20 cellular contexts compared by ENCODE assay signal in genomic region chr13:113664751-113665581, GRCh38. TPM values are rescaled to one million over a fixed set of nuclear protein-coding genes. Genes with fewer than 3 reads are reported as not detected.
DNase-seq lines count a peak whose midpoint lies in the region; ATAC-seq and TF ChIP-seq lines count a peak whose summit lies in the region.
"Had no signal": no experiment of that assay in that cellular context is flagged by ENCODE, and none has a peak within 500 bp of the region (broad histone marks: within the 10 kb centered on the region; RNA-seq: fewer than 3 reads in every experiment).

No MANE protein-coding gene starts in this region.

- intact Hi-C loops in right lobe of liver (cut with DNase I) = no loop called here

- H3K18ac ChIP-seq in mesendoderm (ENCODE audit: low read length) = no peak overlapping the region

- no peak overlapping the region for H4K5ac ChIP-seq in mesendoderm (ENCODE audit: low read length)

- H3K4ac ChIP-seq in mesendoderm (ENCODE audit: low read depth, low read length) = no peak overlapping the region

- POLR2A ChIA-PET in activated naive CD8-positive, alpha-beta T cell treated with anti-CD3 and anti-CD28 coated beads, Interleukin-2, amount 10 ng/mL, durations not matched to agents 7 days and 5 days (lab: Charles Lee) = no interaction called here

- ATAC-seq in activated naive CD8-positive, alpha-beta T cell treated with anti-CD3 and anti-CD28 coated beads, Interleukin-2, amount 10 ng/mL, durations not matched to agents 7 days and 5 days (ENCODE audit: low read depth) = no peak
- ATAC-seq in activated naive CD8-positive, alpha-beta T cell treated with anti-CD3 and anti-CD28 coated beads, Interleukin-2, amount 50 U/mL, for 24 hours = no peak
- no peak for ATAC-seq in T-helper 17 cell
- peak; percentile 20 to 36 (median 30) for ATAC-seq in right lobe of liver
- ATAC-seq in stimulated activated naive CD8-positive, alpha-beta T cell treated with anti-CD3 and anti-CD28 coated beads, Interleukin-15, amount 100 ng/mL, for 72 hours = no peak

- no peak overlapping the region for H3K4me3 ChIP-seq in right lobe of liver
- no peak overlapping the region for H3K4me3 ChIP-seq in mesendoderm (ENCODE audit: low read length)

- H3K9ac ChIP-seq in mesendoderm (ENCODE audit: low read length) = no peak overlapping the region
- H3K9ac ChIP-seq: KMS-11 had no signal

- H3K36me3 ChIP-seq in right lobe of liver (no peaks in the 10 kb centered on the region), mesendoderm (ENCODE audit: control insufficient read depth, insufficient read depth, low read length) (no peaks in the 10 kb centered on the region)

- no peak overlapping the region for H2BK15ac ChIP-seq in mesendoderm (replicated peaks; ENCODE audit: low read depth)

- peaks cover 9% of the 10 kb centered on the region for H3K9me3 Mint-ChIP-seq in activated naive CD8-positive, alpha-beta T cell treated with anti-CD3 and anti-CD28 coated beads, Interleukin-2, amount 10 ng/mL, durations not matched to agents 7 days and 5 days
- H3K9me3 Mint-ChIP-seq in activated naive CD8-positive, alpha-beta T cell treated with anti-CD3 and anti-CD28 coated beads, Interleukin-2, amount 50 U/mL, for 24 hours = peaks cover 9% of the 10 kb centered on the region
- H3K9me3 Mint-ChIP-seq in type B pancreatic cell = no peaks in the 10 kb centered on the region
- H3K9me3 Mint-ChIP-seq in stimulated activated naive CD8-positive, alpha-beta T cell treated with anti-CD3 and anti-CD28 coated beads, Interleukin-15, amount 100 ng/mL, for 72 hours = peaks cover 15 to 23% of the 10 kb centered on the region in 2 donors

- no peaks in the 10 kb centered on the region for H3K36me3 Mint-ChIP-seq in activated naive CD8-positive, alpha-beta T cell treated with anti-CD3 and anti-CD28 coated beads, Interleukin-2, amount 10 ng/mL, durations not matched to agents 7 days and 5 days
- no peaks in the 10 kb centered on the region for H3K36me3 Mint-ChIP-seq in activated naive CD8-positive, alpha-beta T cell treated with anti-CD3 and anti-CD28 coated beads, Interleukin-2, amount 50 U/mL, for 24 hours (ENCODE audit: low read depth)
- H3K36me3 Mint-ChIP-seq in T-helper 17 cell (ENCODE audit: low read depth) = no peaks in the 10 kb centered on the region
- no peaks in the 10 kb centered on the region for H3K36me3 Mint-ChIP-seq in type B pancreatic cell

- no peak overlapping the region for H3K27ac ChIP-seq in right lobe of liver
- no peak overlapping the region for H3K27ac ChIP-seq in mesendoderm (ENCODE audit: low read depth, low read length)
- H3K27ac ChIP-seq: KMS-11 had no signal

- H3K79me1 ChIP-seq in mesendoderm (ENCODE audit: low read length) = no peaks in the 10 kb centered on the region

- H3K27ac Mint-ChIP-seq in activated naive CD8-positive, alpha-beta T cell treated with anti-CD3 and anti-CD28 coated beads, Interleukin-2, amount 10 ng/mL, durations not matched to agents 7 days and 5 days = no peak overlapping the region
- H3K27ac Mint-ChIP-seq in activated naive CD8-positive, alpha-beta T cell treated with anti-CD3 and anti-CD28 coated beads, Interleukin-2, amount 50 U/mL, for 24 hours = no peak overlapping the region
- H3K27ac Mint-ChIP-seq in T-helper 17 cell (peak overlapping the region; percentile 45), type B pancreatic cell (no peak overlapping the region)
- no peak overlapping the region for H3K27ac Mint-ChIP-seq in stimulated activated naive CD8-positive, alpha-beta T cell treated with anti-CD3 and anti-CD28 coated beads, Interleukin-15, amount 100 ng/mL, for 72 hours

- DNase-seq in activated naive CD8-positive, alpha-beta T cell treated with anti-CD3 and anti-CD28 coated beads, Interleukin-2, amount 10 ng/mL, durations not matched to agents 7 days and 5 days = peak; percentile 25
- DNase-seq in activated naive CD8-positive, alpha-beta T cell treated with anti-CD3 and anti-CD28 coated beads, Interleukin-2, amount 50 U/mL, for 24 hours = no peak
- DNase-seq in T-helper 17 cell (no peak), right lobe of liver (peak in 2 of 3 donors; percentile 26 to 37), type B pancreatic cell (ENCODE audit: extremely low spot score, unreplicated experiment) (peak; percentile 66), T-helper 9 cell (no peak), mesendoderm (no peak)
- DNase-seq in stimulated activated naive CD8-positive, alpha-beta T cell treated with anti-CD3 and anti-CD28 coated beads, Interleukin-15, amount 100 ng/mL, for 72 hours = no peak
- DNase-seq: activated T-cell treated with anti-CD3 and anti-CD28 coated beads for 4 hours, AML-193, anterior cingulate cortex, cortex of kidney, NCI-H1417 treated with DMSO at 0.1 percent for 48 hours, NCI-H226, OCI-M1, SW 1271 had no signal

- no peak overlapping the region for H4K8ac ChIP-seq in mesendoderm (ENCODE audit: low read depth, low read length)

- no peaks in the 10 kb centered on the region for H3K4me1 ChIP-seq in right lobe of liver
- H3K4me1 ChIP-seq in mesendoderm (ENCODE audit: control insufficient read depth, low read depth, low read length) = no peaks in the 10 kb centered on the region

- H3K4me3 Mint-ChIP-seq in activated naive CD8-positive, alpha-beta T cell treated with anti-CD3 and anti-CD28 coated beads, Interleukin-2, amount 10 ng/mL, durations not matched to agents 7 days and 5 days = no peak overlapping the region
- no peak overlapping the region for H3K4me3 Mint-ChIP-seq in activated naive CD8-positive, alpha-beta T cell treated with anti-CD3 and anti-CD28 coated beads, Interleukin-2, amount 50 U/mL, for 24 hours
- no peak overlapping the region for H3K4me3 Mint-ChIP-seq in T-helper 17 cell
- H3K4me3 Mint-ChIP-seq in type B pancreatic cell = no peak overlapping the region
- H3K4me3 Mint-ChIP-seq in stimulated activated naive CD8-positive, alpha-beta T cell treated with anti-CD3 and anti-CD28 coated beads, Interleukin-15, amount 100 ng/mL, for 72 hours = no peak overlapping the region

- H3K27me3 Mint-ChIP-seq in activated naive CD8-positive, alpha-beta T cell treated with anti-CD3 and anti-CD28 coated beads, Interleukin-2, amount 10 ng/mL, durations not matched to agents 7 days and 5 days = peaks cover 17% of the 10 kb centered on the region
- no peaks in the 10 kb centered on the region for H3K27me3 Mint-ChIP-seq in activated naive CD8-positive, alpha-beta T cell treated with anti-CD3 and anti-CD28 coated beads, Interleukin-2, amount 50 U/mL, for 24 hours
- peaks cover 7% of the 10 kb centered on the region for H3K27me3 Mint-ChIP-seq in T-helper 17 cell
- peaks cover 2% of the 10 kb centered on the region for H3K27me3 Mint-ChIP-seq in type B pancreatic cell
- no peaks in the 10 kb centered on the region for H3K27me3 Mint-ChIP-seq in stimulated activated naive CD8-positive, alpha-beta T cell treated with anti-CD3 and anti-CD28 coated beads, Interleukin-15, amount 100 ng/mL, for 72 hours

- H3K56ac ChIP-seq in mesendoderm (ENCODE audit: low read length) = no peak overlapping the region

- no peak overlapping the region for H3K4me2 ChIP-seq in mesendoderm (ENCODE audit: low read length)
- H3K4me2 ChIP-seq: KMS-11 had no signal

- H2BK120ac ChIP-seq in mesendoderm (ENCODE audit: low read depth, low read length) = no peak overlapping the region

- no peak overlapping the region for H2AK5ac ChIP-seq in mesendoderm (ENCODE audit: low read length)

- H3K79me2 ChIP-seq in mesendoderm (ENCODE audit: control insufficient read depth, insufficient read depth, low read length) = no peaks in the 10 kb centered on the region

- 33% methylated on average over 6 of the region's 21 CpGs for WGBS in right lobe of liver (ENCODE audit: insufficient coverage, low coverage, low lambda C conversion rate, missing lambda C conversion rate)
- WGBS in mesendoderm (ENCODE audit: extremely low coverage, insufficient coverage, low lambda C conversion rate) = no CpG with 5 or more reads among the region's 21 CpGs

- TF ChIP-seq CTCF in right lobe of liver (IDR thresholded peaks at IDR 0.05) (no peak), type B pancreatic cell (conservative IDR thresholded peaks at IDR 0.05) (no peak)

- peaks cover 2% of the 10 kb centered on the region for H3K9me3 ChIP-seq in T-helper 17 cell (ENCODE audit: control insufficient read depth, low read length, poor library complexity, severe bottlenecking)
- H3K9me3 ChIP-seq in right lobe of liver = no peaks in the 10 kb centered on the region

- H3K27me3 ChIP-seq in right lobe of liver (no peaks in the 10 kb centered on the region), mesendoderm (ENCODE audit: insufficient read depth, low read length, poor library complexity) (no peaks in the 10 kb centered on the region)

- H2BK5ac ChIP-seq in mesendoderm (ENCODE audit: low read length) = no peak overlapping the region

- H3K4me1 Mint-ChIP-seq in activated naive CD8-positive, alpha-beta T cell treated with anti-CD3 and anti-CD28 coated beads, Interleukin-2, amount 10 ng/mL, durations not matched to agents 7 days and 5 days = no peaks in the 10 kb centered on the region
- H3K4me1 Mint-ChIP-seq in activated naive CD8-positive, alpha-beta T cell treated with anti-CD3 and anti-CD28 coated beads, Interleukin-2, amount 50 U/mL, for 24 hours = no peaks in the 10 kb centered on the region
- H3K4me1 Mint-ChIP-seq in T-helper 17 cell (no peaks in the 10 kb centered on the region), type B pancreatic cell (ENCODE audit: unreplicated experiment) (no peaks in the 10 kb centered on the region)
- H3K4me1 Mint-ChIP-seq in stimulated activated naive CD8-positive, alpha-beta T cell treated with anti-CD3 and anti-CD28 coated beads, Interleukin-15, amount 100 ng/mL, for 72 hours = no peaks in the 10 kb centered on the region

- no peak overlapping the region for H3K23ac ChIP-seq in mesendoderm (ENCODE audit: low read length)

- no peak for TF ChIP-seq POLR2A in right lobe of liver (IDR thresholded peaks at IDR 0.05)

RNA-seq across cellular contexts. Expression of gene GRK1, which starts 2.1 kb away (rescaled TPM):
- not detected for total RNA-seq in activated naive CD8-positive, alpha-beta T cell treated with anti-CD3 and anti-CD28 coated beads, Interleukin-2, amount 10 ng/mL, durations not matched to agents 7 days and 5 days
- total RNA-seq in T-helper 17 cell = under 1 TPM in 1 of 2 donors, not detected in 1; 0.07 TPM
- not detected for total RNA-seq in right lobe of liver
- 0.24 and 0.85 TPM in 2 replicates for total RNA-seq in type B pancreatic cell (ENCODE audit: low replicate concordance)
- polyA plus RNA-seq in mesendoderm (2013, experiment 1 of 2) = 0.06 TPM
- 0.08 TPM for polyA plus RNA-seq in mesendoderm (2013, experiment 2 of 2)
- total RNA-seq: kidney epithelial cell, ureter had no signal

RNA-seq across cellular contexts. Expression of gene ATP4B, which starts 7.0 kb away (rescaled TPM):
- not detected for total RNA-seq in activated naive CD8-positive, alpha-beta T cell treated with anti-CD3 and anti-CD28 coated beads, Interleukin-2, amount 10 ng/mL, durations not matched to agents 7 days and 5 days
- total RNA-seq in T-helper 17 cell (not detected), right lobe of liver (not detected), type B pancreatic cell (ENCODE audit: low replicate concordance) (2.0 and 26.7 TPM in 2 replicates)
- 0.15 TPM for polyA plus RNA-seq in mesendoderm (2013, experiment 1 of 2)
- polyA plus RNA-seq in mesendoderm (2013, experiment 2 of 2) = 0.20 TPM
- total RNA-seq: epithelial cell of proximal tubule, kidney epithelial cell, ureter had no signal

Comparison
In these comparisons a context has a peak if more than half of its experiments do, and no peak if none do; other contexts are left out.
1. DNase-seq: peak in activated naive CD8-positive, alpha-beta T cell treated with anti-CD3 and anti-CD28 coated beads, Interleukin-2, amount 10 ng/mL, durations not matched to agents 7 days and 5 days (single experiment), right lobe of liver (2 of 3) and type B pancreatic cell (single experiment); none in activated naive CD8-positive, alpha-beta T cell treated with anti-CD3 and anti-CD28 coated beads, Interleukin-2, amount 50 U/mL, for 24 hours (single experiment), T-helper 17 cell (0 of 3), T-helper 9 cell (single experiment), mesendoderm (single experiment) and stimulated activated naive CD8-positive, alpha-beta T cell treated with anti-CD3 and anti-CD28 coated beads, Interleukin-15, amount 100 ng/mL, for 72 hours (0 of 2).
2. ATAC-seq: peak in right lobe of liver (4 of 4); none in activated naive CD8-positive, alpha-beta T cell treated with anti-CD3 and anti-CD28 coated beads, Interleukin-2, amount 10 ng/mL, durations not matched to agents 7 days and 5 days (single experiment), activated naive CD8-positive, alpha-beta T cell treated with anti-CD3 and anti-CD28 coated beads, Interleukin-2, amount 50 U/mL, for 24 hours (single experiment), T-helper 17 cell (single experiment) and stimulated activated naive CD8-positive, alpha-beta T cell treated with anti-CD3 and anti-CD28 coated beads, Interleukin-15, amount 100 ng/mL, for 72 hours (single experiment).